Comparison of ENCODE assay signal across 29 cellular contexts in the genomic region with DNA sequence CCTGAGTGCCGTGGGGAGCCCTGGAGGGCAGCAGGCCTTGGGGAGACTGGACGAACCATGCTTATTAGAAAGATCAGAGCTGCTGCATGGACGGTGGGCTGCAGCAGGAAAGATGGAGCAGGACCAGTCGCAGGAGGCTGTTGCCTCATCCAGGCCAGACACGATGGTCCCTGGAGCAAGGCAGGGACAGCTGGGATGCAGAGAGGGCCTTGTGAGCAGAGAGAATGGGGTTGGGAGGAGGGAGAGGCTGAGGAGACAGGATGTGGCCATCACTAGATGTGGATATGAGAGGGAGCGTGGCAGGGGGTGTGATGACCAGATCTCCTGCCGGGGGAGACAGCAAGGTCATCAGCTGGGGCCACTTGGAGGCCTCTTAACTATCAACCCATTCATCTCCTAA.
"Had no signal": no experiment of that assay in that cellular context is flagged by ENCODE, and none has a peak within 500 bp of the region (broad histone marks: within the 10 kb centered on the region; RNA-seq: fewer than 3 reads in every experiment).

No MANE protein-coding gene starts in this region.

- H3K27ac ChIP-seq: body of pancreas, cardiac muscle cell, colonic mucosa, lower lobe of right lung, neutrophil, pancreas, prostate gland, thyroid gland, upper lobe of left lung had no signal

- FAIRE-seq: pancreas, small intestine had no signal

- H3K27ac Mint-ChIP-seq: activated naive CD4-positive, alpha-beta T cell treated with anti-CD3 and anti-CD28 coated beads, Interleukin-2, amount 50 U/mL, for 72 hours; immature natural killer cell; natural killer cell; stimulated activated effector memory CD8-positive, alpha-beta T cell treated with anti-CD3 and anti-CD28 coated beads, Interleukin-12 subunit alpha, Interleukin-12 subunit beta, amount 100 ng/mL, for 72 hours; stimulated activated naive CD8-positive, alpha-beta T cell treated with anti-CD3 and anti-CD28 coated beads, Interleukin-15, Interleukin-2, amounts not matched to agents 100 ng/mL and 50 ng/mL, for 24 hours had no signal

- H3K27me3 ChIP-seq: body of pancreas, cardiac muscle cell, colonic mucosa, neutrophil, pancreas, thyroid gland, upper lobe of left lung had no signal

- H3K4me1 ChIP-seq: body of pancreas, colonic mucosa, lower lobe of right lung, pancreas, prostate gland, thyroid gland, upper lobe of left lung had no signal

- ATAC-seq: activated naive CD4-positive, alpha-beta T cell treated with anti-CD3 and anti-CD28 coated beads, Interleukin-2, amount 50 U/mL, for 72 hours; body of pancreas; lower lobe of right lung; natural killer cell; pancreas; sciatic nerve; stimulated activated effector memory CD8-positive, alpha-beta T cell treated with anti-CD3 and anti-CD28 coated beads, Interleukin-12 subunit alpha, Interleukin-12 subunit beta, amount 100 ng/mL, for 72 hours had no signal

- H3K4me1 Mint-ChIP-seq: immature natural killer cell; natural killer cell; stimulated activated effector memory CD8-positive, alpha-beta T cell treated with anti-CD3 and anti-CD28 coated beads, Interleukin-12 subunit alpha, Interleukin-12 subunit beta, amount 100 ng/mL, for 72 hours had no signal

- H3K36me3 Mint-ChIP-seq: activated naive CD4-positive, alpha-beta T cell treated with anti-CD3 and anti-CD28 coated beads, Interleukin-2, amount 50 U/mL, for 72 hours; immature natural killer cell; natural killer cell; stimulated activated effector memory CD8-positive, alpha-beta T cell treated with anti-CD3 and anti-CD28 coated beads, Interleukin-12 subunit alpha, Interleukin-12 subunit beta, amount 100 ng/mL, for 72 hours had no signal

- H3K9me3 Mint-ChIP-seq: immature natural killer cell; natural killer cell; stimulated activated effector memory CD8-positive, alpha-beta T cell treated with anti-CD3 and anti-CD28 coated beads, Interleukin-12 subunit alpha, Interleukin-12 subunit beta, amount 100 ng/mL, for 72 hours; stimulated activated naive CD8-positive, alpha-beta T cell treated with anti-CD3 and anti-CD28 coated beads, Interleukin-15, Interleukin-2, amounts not matched to agents 100 ng/mL and 50 ng/mL, for 24 hours had no signal

- DNase-seq: activated CD4-positive, alpha-beta T cell treated with anti-CD3 and anti-CD28 coated beads for 4 hours; activated CD4-positive, alpha-beta T cell treated with anti-CD3 and anti-CD28 coated beads, Interleukin-2, amount 50 U/mL, for 4 hours; activated naive CD4-positive, alpha-beta T cell; activated T-cell treated with anti-CD3 and anti-CD28 coated beads, Interleukin-2, amount 50 U/mL, for 48 hours; anterior cingulate cortex; body of pancreas; cerebellar nuclear complex; colonic mucosa; effector memory CD4-positive, alpha-beta T cell; erythroblast; hypothalamus; immature natural killer cell; lower lobe of right lung; mesenchymal stem cell; natural killer cell; pancreas; retina; small intestine; stimulated activated CD4-positive, alpha-beta T cell treated with anti-CD3 and anti-CD28 coated beads, Interleukin-4, amount 100 ng/mL, for 24 hours; substantia nigra; thyroid gland; upper lobe of left lung had no signal

- H3K4me3 Mint-ChIP-seq: immature natural killer cell; natural killer cell; stimulated activated effector memory CD8-positive, alpha-beta T cell treated with anti-CD3 and anti-CD28 coated beads, Interleukin-12 subunit alpha, Interleukin-12 subunit beta, amount 100 ng/mL, for 72 hours; stimulated activated naive CD8-positive, alpha-beta T cell treated with anti-CD3 and anti-CD28 coated beads, Interleukin-15, Interleukin-2, amounts not matched to agents 100 ng/mL and 50 ng/mL, for 24 hours had no signal

- H3K9me3 ChIP-seq: body of pancreas, colonic mucosa, lower lobe of right lung, neutrophil, pancreas, prostate gland, thyroid gland, upper lobe of left lung had no signal

- H3K36me3 ChIP-seq: cardiac muscle cell, colonic mucosa, lower lobe of right lung, neutrophil, pancreas, prostate gland, thyroid gland, upper lobe of left lung had no signal

- H3K4me3 ChIP-seq: body of pancreas, cardiac muscle cell, colonic mucosa, lower lobe of right lung, pancreas, prostate gland, thyroid gland, upper lobe of left lung had no signal
